ENCODE assay signal across 10 cellular contexts in the genomic region with DNA sequence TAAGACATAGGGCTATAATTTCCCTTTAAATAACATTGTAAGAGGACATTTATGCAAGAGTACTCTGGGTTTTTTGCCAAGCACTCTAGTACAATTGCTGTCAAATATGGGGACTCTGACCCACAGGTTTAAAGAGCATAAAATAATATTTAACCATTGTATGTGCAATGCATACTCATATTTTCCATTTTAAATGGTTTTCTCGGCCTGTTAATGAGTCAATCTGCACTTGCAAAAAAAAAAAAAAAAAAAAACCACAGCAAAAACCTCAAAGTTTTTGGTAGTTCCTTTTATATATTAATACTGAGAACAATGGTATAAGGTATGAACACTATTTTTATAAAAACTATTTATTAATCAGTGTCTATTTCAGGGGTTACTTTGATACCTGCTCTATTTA.
DNase-seq lines count a peak whose midpoint lies in the region; ATAC-seq and TF ChIP-seq lines count a peak whose summit lies in the region.
"Had no signal": no experiment of that assay in that cellular context is flagged by ENCODE, and none has a peak within 500 bp of the region (broad histone marks: within the 10 kb centered on the region; RNA-seq: fewer than 3 reads in every experiment).

No MANE protein-coding gene starts in this region.

- H3K9me3 Mint-ChIP-seq in activated naive CD8-positive, alpha-beta T cell treated with anti-CD3 and anti-CD28 coated beads for 36 hours: peaks cover 3% of the 10 kb centered on the region
- H3K9me3 Mint-ChIP-seq in Caco-2 (ENCODE audit: unreplicated experiment): no peaks in the 10 kb centered on the region
- H3K9me3 Mint-ChIP-seq: naive thymus-derived CD8-positive, alpha-beta T cell had no signal

- TF ChIP-seq CTCF in Caco-2 (IDR thresholded peaks at IDR 0.05; ENCODE audit: insufficient read depth in 1 of 2, low read depth in 1 of 2, low read length in 1 of 2, severe bottlenecking in 1 of 2, unreplicated experiment in 1 of 2): no peak
- TF ChIP-seq CTCF in thyroid gland (IDR thresholded peaks at IDR 0.05): no peak

- no peaks in the 10 kb centered on the region for H3K4me1 ChIP-seq in Caco-2
- no peaks in the 10 kb centered on the region for H3K4me1 ChIP-seq in thyroid gland

- H3K27me3 Mint-ChIP-seq in activated naive CD8-positive, alpha-beta T cell treated with anti-CD3 and anti-CD28 coated beads for 36 hours: no peaks in the 10 kb centered on the region
- no peaks in the 10 kb centered on the region for H3K27me3 Mint-ChIP-seq in Caco-2 (ENCODE audit: insufficient read depth, unreplicated experiment)
- H3K27me3 Mint-ChIP-seq: naive thymus-derived CD8-positive, alpha-beta T cell had no signal

- no peak overlapping the region for H3K4me3 Mint-ChIP-seq in activated naive CD8-positive, alpha-beta T cell treated with anti-CD3 and anti-CD28 coated beads for 36 hours
- H3K4me3 Mint-ChIP-seq in Caco-2 (ENCODE audit: unreplicated experiment): no peak overlapping the region

- H3K36me3 ChIP-seq in Caco-2 (ENCODE audit: control insufficient read depth, insufficient read depth, low read length): no peaks in the 10 kb centered on the region
- H3K36me3 ChIP-seq in MG63: no peaks in the 10 kb centered on the region
- no peaks in the 10 kb centered on the region for H3K36me3 ChIP-seq in thyroid gland

- BruUV-seq in Caco-2 (replicated peaks; lab: Mats Ljungman, UMichigan): no TSS peak

- intact Hi-C loops in Caco-2 (cut with micrococcal nuclease; ENCODE audit: unreplicated experiment): no loop called here
- intact Hi-C loops in thyroid gland (cut with DNase I): no loop called here

- H3K36me3 Mint-ChIP-seq in activated naive CD8-positive, alpha-beta T cell treated with anti-CD3 and anti-CD28 coated beads for 36 hours: peaks cover 21% of the 10 kb centered on the region
- no peaks in the 10 kb centered on the region for H3K36me3 Mint-ChIP-seq in Caco-2 (ENCODE audit: insufficient read depth, unreplicated experiment)
- H3K36me3 Mint-ChIP-seq: naive thymus-derived CD8-positive, alpha-beta T cell had no signal

- CTCF ChIA-PET in Caco-2 (lab: Charles Lee): no interaction called here

- 72 to 90% methylated on average over 1 of the region's 1 CpG for WGBS in thyroid gland, 2 donors

- H3K27me3 ChIP-seq in Caco-2 (replicated peaks; ENCODE audit: control insufficient read depth, insufficient read depth, low read length) (no peaks in the 10 kb centered on the region), MG63 (no peaks in the 10 kb centered on the region), thyroid gland (no peaks in the 10 kb centered on the region)

- H3K4me3 ChIP-seq in Caco-2 (ENCODE audit: low read depth, low read length): no peak overlapping the region
- no peak overlapping the region for H3K4me3 ChIP-seq in MG63
- H3K4me3 ChIP-seq in thyroid gland (replicated peaks in 1 of 3): no peak overlapping the region

- peaks cover 58% of the 10 kb centered on the region for H3K4me1 Mint-ChIP-seq in activated naive CD8-positive, alpha-beta T cell treated with anti-CD3 and anti-CD28 coated beads for 36 hours
- H3K4me1 Mint-ChIP-seq in Caco-2 (ENCODE audit: low read depth, unreplicated experiment): no peaks in the 10 kb centered on the region

- POLR2A ChIA-PET in Caco-2 (lab: Charles Lee): no interaction called here

- H3K9me3 ChIP-seq in Caco-2 (no peaks in the 10 kb centered on the region), MG63 (no peaks in the 10 kb centered on the region), thyroid gland (no peaks in the 10 kb centered on the region)

- peak overlapping the region; percentile 61 for H3K27ac Mint-ChIP-seq in activated naive CD8-positive, alpha-beta T cell treated with anti-CD3 and anti-CD28 coated beads for 36 hours
- no peak overlapping the region for H3K27ac Mint-ChIP-seq in Caco-2 (ENCODE audit: unreplicated experiment)

- DNase-seq in activated naive CD8-positive, alpha-beta T cell treated with anti-CD3 and anti-CD28 coated beads for 36 hours: no peak
- DNase-seq in kidney tubule cell (ENCODE audit: low spot score) (no peak), Caco-2 (no peak), MG63 (no peak), thyroid gland (no peak)
- DNase-seq: glutamatergic neuron; naive thymus-derived CD8-positive, alpha-beta T cell had no signal

- ATAC-seq in GM18508 (IDR thresholded peaks at IDR 0.05; ENCODE audit: insufficient read depth, unreplicated experiment): peak; percentile 48
- ATAC-seq in GM21390 (IDR thresholded peaks at IDR 0.05; ENCODE audit: unreplicated experiment): peak; percentile 51
- peak; percentile 66 for ATAC-seq in HG03196 (IDR thresholded peaks at IDR 0.05; ENCODE audit: unreplicated experiment)

- no peak for TF ChIP-seq POLR2A in thyroid gland (IDR thresholded peaks at IDR 0.05)

- H3K27ac ChIP-seq in thyroid gland: no peak overlapping the region
